8 cellular contexts compared by ENCODE assay signal in genomic region chr2:20350753-20351554, GRCh38. TPM values are rescaled to one million over a fixed set of nuclear protein-coding genes. Genes with fewer than 3 reads are reported as not detected.
DNase-seq lines count a peak whose midpoint lies in the region; ATAC-seq and TF ChIP-seq lines count a peak whose summit lies in the region.

PUM2 (minus strand) TSS chr2:20350844; CDS start chr2:20327360, 23,484 bp downstream.

- H3K27ac Mint-ChIP-seq in Caco-2 (ENCODE audit: unreplicated experiment) (peak within 1 kb of the TSS; percentile 90), memory B cell (no peak within 1 kb of the TSS)
- H3K27ac Mint-ChIP-seq in effector memory CD8-positive, alpha-beta T cell = no peak within 1 kb of the TSS

- H3K4me3 Mint-ChIP-seq in Caco-2 (ENCODE audit: unreplicated experiment) (no peak within 1 kb of the TSS), memory B cell (no peak within 1 kb of the TSS)
- no peak within 1 kb of the TSS for H3K4me3 Mint-ChIP-seq in effector memory CD8-positive, alpha-beta T cell

- CTCF ChIA-PET in Caco-2 (lab: Charles Lee) = interaction anchor here (1.1 kb wide), 1 partner anchor 45 kb away, joined by 4 read pairs; no protein-coding TSS in a partner anchor

- H3K9me3 Mint-ChIP-seq in Caco-2 (ENCODE audit: unreplicated experiment) (no peaks in the 10 kb centered on the region), memory B cell (no peaks in the 10 kb centered on the region)
- H3K9me3 Mint-ChIP-seq in effector memory CD8-positive, alpha-beta T cell = no peaks in the 10 kb centered on the region

- no peaks in the 10 kb centered on the region for H3K27me3 Mint-ChIP-seq in Caco-2 (ENCODE audit: insufficient read depth, unreplicated experiment)
- H3K27me3 Mint-ChIP-seq in effector memory CD8-positive, alpha-beta T cell = no peaks in the 10 kb centered on the region
- H3K27me3 Mint-ChIP-seq in memory B cell = no peaks in the 10 kb centered on the region

- H3K4me1 Mint-ChIP-seq in Caco-2 (ENCODE audit: low read depth, unreplicated experiment) (peaks cover 12% of the 10 kb centered on the region), memory B cell (peaks cover 23% of the 10 kb centered on the region)
- H3K4me1 Mint-ChIP-seq in effector memory CD8-positive, alpha-beta T cell (ENCODE audit: low read depth in 2 of 2) = peaks cover 28 to 37% of the 10 kb centered on the region in 2 donors

- peak within 1 kb of the TSS; percentile 95 for H3K4me3 ChIP-seq in Caco-2 (ENCODE audit: low read depth, low read length)

- no peak for TF ChIP-seq CTCF in Caco-2 (IDR thresholded peaks at IDR 0.05; ENCODE audit: insufficient read depth in 1 of 2, low read depth in 1 of 2, low read length in 1 of 2, severe bottlenecking in 1 of 2, unreplicated experiment in 1 of 2)

- DNase-seq in Caco-2 (peak; percentile 97 to 98), HUDEP-2 (lab: John Stamatoyannopoulos, UW; ENCODE audit: unreplicated experiment in 76 of 76) (peak in 75 of 76 experiments; percentile 21 to 95 (median 89)), NOMO-1 treated with dmso at 0.1 percent for 144 hours (lab: John Stamatoyannopoulos, UW; ENCODE audit: unreplicated experiment) (peak; percentile 96), memory B cell (ENCODE audit: low spot score in 2 of 2) (peak; percentile 91 to 94)
- DNase-seq in activated CD8-positive, alpha-beta memory T cell treated with anti-CD3 and anti-CD28 coated beads for 48 hours (ENCODE audit: low read depth in 2 of 3, low spot score in 2 of 3) = peak; percentile 78 to 94 (median 79)
- DNase-seq in effector memory CD8-positive, alpha-beta T cell = peak; percentile 90 to 95 (median 92)
- DNase-seq in stimulated activated CD8-positive, alpha-beta memory T cell treated with anti-CD3 and anti-CD28 coated beads, Interleukin-12 subunit alpha, Interleukin-12 subunit beta, amount 100 ng/mL, for 1 hour (ENCODE audit: low read depth) = peak; percentile 87

- H3K27me3 ChIP-seq in Caco-2 (replicated peaks; ENCODE audit: control insufficient read depth, insufficient read depth, low read length) = no peaks in the 10 kb centered on the region

- H3K9me3 ChIP-seq in Caco-2 = no peaks in the 10 kb centered on the region

- TSS peak; percentile 90 for BruUV-seq in Caco-2 (replicated peaks; lab: Mats Ljungman, UMichigan)

- H3K36me3 Mint-ChIP-seq in Caco-2 (ENCODE audit: insufficient read depth, unreplicated experiment) = peaks cover 13% of the 10 kb centered on the region
- peaks cover 15% of the 10 kb centered on the region for H3K36me3 Mint-ChIP-seq in effector memory CD8-positive, alpha-beta T cell (ENCODE audit: insufficient read depth)
- H3K36me3 Mint-ChIP-seq in memory B cell = peaks cover 3% of the 10 kb centered on the region

- ATAC-seq in GM21390 (IDR thresholded peaks at IDR 0.05; ENCODE audit: unreplicated experiment) (peak; percentile 81), memory B cell (ENCODE audit: low read depth) (peak; percentile 80)
- peak; percentile 76 for ATAC-seq in effector memory CD8-positive, alpha-beta T cell (replicated peaks)

- no peaks in the 10 kb centered on the region for H3K36me3 ChIP-seq in Caco-2 (ENCODE audit: control insufficient read depth, insufficient read depth, low read length)

- intact Hi-C loops in Caco-2 (cut with micrococcal nuclease; ENCODE audit: unreplicated experiment) = loop anchor here (2.0 kb wide), 1 partner anchor 24 kb away; no protein-coding TSS in a partner anchor

- peaks cover 48% of the 10 kb centered on the region for H3K4me1 ChIP-seq in Caco-2

- POLR2A ChIA-PET in Caco-2 (lab: Charles Lee) = interaction anchor here (0.6 to 2.4 kb wide), 2 partner anchors 68 to 96 kb away, joined by 4 to 12 read pairs; partner anchors contain the start of gene RHOB

RNA-seq across cellular contexts. Expression of gene PUM2, which starts in this region (rescaled TPM):
- 117 and 119 TPM in 2 replicates for total RNA-seq in Caco-2 (2022)

Comparison
In these comparisons a context has a peak if more than half of its experiments do, and no peak if none do; other contexts are left out.
1. Peak in every context shown above with its lines: DNase-seq, ATAC-seq and H3K4me3 ChIP-seq.